In the genomic region with DNA sequence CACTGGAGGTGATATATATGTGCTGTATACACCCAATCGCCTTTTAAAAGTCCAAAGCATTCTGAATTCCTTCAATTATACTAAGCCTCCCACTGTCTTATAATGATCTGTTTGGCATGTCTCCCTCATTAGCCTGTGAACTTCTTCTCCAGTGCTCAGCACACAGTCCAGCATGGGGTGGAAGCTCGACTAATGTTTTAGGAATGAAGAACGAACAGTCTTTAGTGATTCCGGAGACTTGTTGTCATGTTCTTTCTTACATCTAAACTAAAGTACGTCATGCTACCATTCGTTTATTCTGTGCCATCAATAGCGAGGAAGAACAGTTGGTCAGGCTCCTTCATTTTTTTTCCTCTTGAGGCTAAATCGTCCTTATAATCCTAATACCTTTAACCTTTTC, we compare ENCODE assay signal across 2 cellular contexts.
TF ChIP-seq lines count a peak whose summit lies in the region.

No MANE protein-coding gene starts in this region.

TF ChIP-seq in A549, 52 proteins besides CTCF, POLR2A, EP300 and RAD21:
- no peak for TF ChIP-seq ZC3H11A (IDR thresholded peaks at IDR 0.05)
- TF ChIP-seq, protein P1, sequence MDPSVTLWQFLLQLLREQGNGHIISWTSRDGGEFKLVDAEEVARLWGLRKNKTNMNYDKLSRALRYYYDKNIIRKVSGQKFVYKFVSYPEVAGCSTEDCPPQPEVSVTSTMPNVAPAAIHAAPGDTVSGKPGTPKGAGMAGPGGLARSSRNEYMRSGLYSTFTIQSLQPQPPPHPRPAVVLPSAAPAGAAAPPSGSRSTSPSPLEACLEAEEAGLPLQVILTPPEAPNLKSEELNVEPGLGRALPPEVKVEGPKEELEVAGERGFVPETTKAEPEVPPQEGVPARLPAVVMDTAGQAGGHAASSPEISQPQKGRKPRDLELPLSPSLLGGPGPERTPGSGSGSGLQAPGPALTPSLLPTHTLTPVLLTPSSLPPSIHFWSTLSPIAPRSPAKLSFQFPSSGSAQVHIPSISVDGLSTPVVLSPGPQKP (IDR thresholded peaks at IDR 0.05; ENCODE audit: low read depth, low read length) = no peak
- no peak for TF ChIP-seq KDM5A (IDR thresholded peaks at IDR 0.05)

TF ChIP-seq in IMR-90, 13 proteins besides CTCF, POLR2A, EP300 and RAD21:
- TF ChIP-seq RFX5 (IDR thresholded peaks at IDR 0.05; ENCODE audit: low read depth, low read length) = no peak
- TF ChIP-seq BHLHE40 (IDR thresholded peaks at IDR 0.05; ENCODE audit: low read depth, low read length) = no peak
- TF ChIP-seq MAZ (IDR thresholded peaks at IDR 0.05; ENCODE audit: borderline replicate concordance, low read depth, low read length) = no peak
- no peak for TF ChIP-seq CEBPB (IDR thresholded peaks at IDR 0.05; ENCODE audit: low read depth, low read length)
- TF ChIP-seq, protein P2, sequence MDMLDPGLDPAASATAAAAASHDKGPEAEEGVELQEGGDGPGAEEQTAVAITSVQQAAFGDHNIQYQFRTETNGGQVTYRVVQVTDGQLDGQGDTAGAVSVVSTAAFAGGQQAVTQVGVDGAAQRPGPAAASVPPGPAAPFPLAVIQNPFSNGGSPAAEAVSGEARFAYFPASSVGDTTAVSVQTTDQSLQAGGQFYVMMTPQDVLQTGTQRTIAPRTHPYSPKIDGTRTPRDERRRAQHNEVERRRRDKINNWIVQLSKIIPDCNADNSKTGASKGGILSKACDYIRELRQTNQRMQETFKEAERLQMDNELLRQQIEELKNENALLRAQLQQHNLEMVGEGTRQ (IDR thresholded peaks at IDR 0.05; ENCODE audit: low read depth, low read length) = no peak
- no peak for TF ChIP-seq FOS (IDR thresholded peaks at IDR 0.05; ENCODE audit: low read depth, low read length)
- no peak for TF ChIP-seq MXI1 (IDR thresholded peaks at IDR 0.05; ENCODE audit: borderline replicate concordance, low read depth, low read length)
- TF ChIP-seq NFE2L2 (IDR thresholded peaks at IDR 0.05; ENCODE audit: low read depth, low read length) = no peak
- TF ChIP-seq MAFK (IDR thresholded peaks at IDR 0.05; ENCODE audit: low read depth, low read length) = no peak
- TF ChIP-seq, protein P1 (IDR thresholded peaks at IDR 0.05; ENCODE audit: borderline replicate concordance, low read depth, low read length) = no peak
- no peak for TF ChIP-seq CHD1 (IDR thresholded peaks at IDR 0.05; ENCODE audit: low read depth, low read length)
- no peak for TF ChIP-seq RCOR1 (IDR thresholded peaks at IDR 0.05; ENCODE audit: insufficient replicate concordance, low read length)
- TF ChIP-seq SMC3 (IDR thresholded peaks at IDR 0.05; ENCODE audit: low read depth, low read length) = no peak
